22 cellular contexts compared by ENCODE assay signal in the genomic region with DNA sequence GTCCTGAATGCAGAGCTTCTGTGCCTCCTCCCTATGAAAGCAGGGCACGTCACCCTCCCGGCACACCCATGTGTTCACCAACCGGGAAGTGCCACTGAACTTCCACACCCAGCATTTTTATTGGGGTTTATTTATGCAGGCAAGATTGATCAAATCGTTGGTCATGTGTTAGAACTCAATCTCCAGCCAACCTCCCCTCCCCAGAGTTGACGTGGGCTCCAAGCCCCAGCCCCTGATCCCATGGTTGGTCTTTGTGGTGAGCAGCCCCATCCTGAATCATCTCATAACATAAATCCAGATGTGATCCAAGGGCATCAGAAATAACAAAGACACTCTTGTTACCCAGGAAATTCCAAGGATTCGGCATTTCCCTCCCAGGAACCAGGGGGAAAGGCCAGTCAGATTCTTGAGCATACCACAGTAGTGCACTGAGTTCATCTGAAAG.
DNase-seq lines count a peak whose midpoint lies in the region; ATAC-seq, FAIRE-seq and TF ChIP-seq lines count a peak whose summit lies in the region.
"Had no signal": no experiment of that assay in that cellular context is flagged by ENCODE, and none has a peak within 500 bp of the region (broad histone marks: within the 10 kb centered on the region; RNA-seq: fewer than 3 reads in every experiment).

No MANE protein-coding gene starts in this region.

- no peaks in the 10 kb centered on the region for H3K9me3 Mint-ChIP-seq in astrocyte (ENCODE audit: unreplicated experiment)
- H3K9me3 Mint-ChIP-seq: activated CD8-positive, alpha-beta T cell treated with anti-CD3 and anti-CD28 coated beads for 36 hours; activated T-helper 17 cell treated with anti-CD3 and anti-CD28 coated beads, Interleukin-2, amount 50 U/mL, for 72 hours; CD8-positive, alpha-beta T cell; immature natural killer cell; stimulated activated naive B cell treated with anti-CD40 and anti-IgM and Interleukin-4, amounts not matched to agents 10 μg/mL and 1 μg/mL and 100 μg/mL, for 72 hours had no signal

- ATAC-seq in foreskin keratinocyte (peak; percentile 71), aorta (ENCODE audit: low FRiP score) (no peak)
- ATAC-seq: activated CD8-positive, alpha-beta T cell treated with anti-CD3 and anti-CD28 coated beads for 36 hours; activated T-helper 17 cell treated with anti-CD3 and anti-CD28 coated beads, Interleukin-2, amount 50 U/mL, for 72 hours; CD8-positive, alpha-beta T cell; gastrocnemius medialis; stimulated activated naive B cell treated with anti-CD40 and anti-IgM and Interleukin-4, amounts not matched to agents 10 μg/mL and 1 μg/mL and 100 μg/mL, for 72 hours had no signal

- peak overlapping the region; percentile 38 for H3K27ac Mint-ChIP-seq in astrocyte (ENCODE audit: unreplicated experiment)
- H3K27ac Mint-ChIP-seq: activated CD8-positive, alpha-beta T cell treated with anti-CD3 and anti-CD28 coated beads for 36 hours; activated T-helper 17 cell treated with anti-CD3 and anti-CD28 coated beads, Interleukin-2, amount 50 U/mL, for 72 hours; CD8-positive, alpha-beta T cell; immature natural killer cell; stimulated activated naive B cell treated with anti-CD40 and anti-IgM and Interleukin-4, amounts not matched to agents 10 μg/mL and 1 μg/mL and 100 μg/mL, for 72 hours had no signal

- H2AFZ ChIP-seq in astrocyte (ENCODE audit: low read depth, low read length) (peak overlapping the region; percentile 3), smooth muscle cell (ENCODE audit: low read depth) (no peak overlapping the region)

- H3F3A ChIP-seq in smooth muscle cell (ENCODE audit: low read depth): peaks cover 19% of the 10 kb centered on the region

- H3K36me3 ChIP-seq in astrocyte (ENCODE audit: insufficient read depth, low read length) (no peaks in the 10 kb centered on the region), smooth muscle cell (ENCODE audit: low read depth) (no peaks in the 10 kb centered on the region), aorta (ENCODE audit: control insufficient read depth in 1 of 2, insufficient read depth in 2 of 2, low read length in 1 of 2) (no peaks in the 10 kb centered on the region)
- H3K36me3 ChIP-seq: gastrocnemius medialis, vagina had no signal

- H3K9me3 ChIP-seq in astrocyte (ENCODE audit: insufficient read depth, low read depth, low read length) (no peaks in the 10 kb centered on the region), smooth muscle cell (replicated peaks; ENCODE audit: low read depth) (no peaks in the 10 kb centered on the region), aorta (ENCODE audit: control insufficient read depth, low read length) (no peaks in the 10 kb centered on the region)
- H3K9me3 ChIP-seq: gastrocnemius medialis, SJCRH30, vagina had no signal

- H3K4me3 ChIP-seq in astrocyte (ENCODE audit: insufficient read depth, low read depth, low read length) (peak overlapping the region; percentile 31), smooth muscle cell (no peak overlapping the region), aorta (ENCODE audit: low read length in 2 of 2) (no peak overlapping the region)
- H3K4me3 ChIP-seq: gastrocnemius medialis, SJCRH30, vagina had no signal

- WGBS in smooth muscle cell (ENCODE audit: low lambda C conversion rate): 70% methylated on average over 6 of the region's 6 CpGs
- 83 to 88% methylated on average over 6 of the region's 6 CpGs for WGBS in aorta, 2 donors

- H3K4me2 ChIP-seq in astrocyte (ENCODE audit: low read length) (peak overlapping the region; percentile 80), smooth muscle cell (peak overlapping the region; percentile 57)
- H3K4me2 ChIP-seq: KMS-11 had no signal

- H3K36me3 Mint-ChIP-seq in astrocyte (ENCODE audit: low read depth, unreplicated experiment): peaks cover 10% of the 10 kb centered on the region
- H3K36me3 Mint-ChIP-seq: CD8-positive, alpha-beta T cell; immature natural killer cell had no signal

- intact Hi-C loops in aorta (cut with DNase I): no loop called here

- no peak overlapping the region for H3K4me3 Mint-ChIP-seq in astrocyte (ENCODE audit: unreplicated experiment)
- H3K4me3 Mint-ChIP-seq: activated CD8-positive, alpha-beta T cell treated with anti-CD3 and anti-CD28 coated beads for 36 hours; activated T-helper 17 cell treated with anti-CD3 and anti-CD28 coated beads, Interleukin-2, amount 50 U/mL, for 72 hours; CD8-positive, alpha-beta T cell; immature natural killer cell; stimulated activated naive B cell treated with anti-CD40 and anti-IgM and Interleukin-4, amounts not matched to agents 10 μg/mL and 1 μg/mL and 100 μg/mL, for 72 hours had no signal

- H3K4me1 ChIP-seq in astrocyte (ENCODE audit: insufficient read depth, low read length) (peaks cover 26% of the 10 kb centered on the region), foreskin keratinocyte (peaks cover 59% of the 10 kb centered on the region), smooth muscle cell (ENCODE audit: low read depth) (peaks cover 9% of the 10 kb centered on the region), aorta (ENCODE audit: control insufficient read depth in 1 of 2, insufficient read depth in 2 of 2, low read length in 2 of 2) (no peaks in the 10 kb centered on the region)
- H3K4me1 ChIP-seq: gastrocnemius medialis, SJCRH30 had no signal

- DNase-seq in H54 (ENCODE audit: insufficient read length, low spot score) (peak; percentile 53), astrocyte (ENCODE audit: low read depth) (peak; percentile 68), foreskin keratinocyte (peak; percentile 97 to 98), smooth muscle cell (lab: John Stamatoyannopoulos, UW; ENCODE audit: unreplicated experiment) (no peak), aorta (no peak), HEK293T (ENCODE audit: extremely low spot score) (no peak), inferior parietal cortex (ENCODE audit: extremely low spot score) (no peak)
- DNase-seq: activated CD8-positive, alpha-beta T cell treated with anti-CD3 and anti-CD28 coated beads for 36 hours; amygdala; CD8-positive, alpha-beta T cell; gastrocnemius medialis; immature natural killer cell; midbrain; NCI-H1436 treated with DMSO at 0.1 percent for 48 hours; NCI-H226; stimulated activated naive B cell treated with anti-CD40 and anti-IgM and Interleukin-4, amounts not matched to agents 10 μg/mL and 1 μg/mL and 100 μg/mL, for 72 hours had no signal

- TF ChIP-seq POLR2A in H54 (IDR thresholded peaks at IDR 0.05; ENCODE audit: low read depth, low read length): no peak

- POLR2A ChIA-PET in HEK293T (lab: Yijun Ruan, JAX): no interaction called here

- H3K27me3 Mint-ChIP-seq in astrocyte (ENCODE audit: low read depth, unreplicated experiment): no peaks in the 10 kb centered on the region
- H3K27me3 Mint-ChIP-seq: activated CD8-positive, alpha-beta T cell treated with anti-CD3 and anti-CD28 coated beads for 36 hours; stimulated activated naive B cell treated with anti-CD40 and anti-IgM and Interleukin-4, amounts not matched to agents 10 μg/mL and 1 μg/mL and 100 μg/mL, for 72 hours had no signal

- CTCF ChIA-PET in HEK293T (lab: Yijun Ruan, JAX): no interaction called here

- peak overlapping the region; percentile 82 for H3K27ac ChIP-seq in astrocyte (ENCODE audit: low read depth, low read length)
- H3K27ac ChIP-seq in foreskin keratinocyte: peak overlapping the region; percentile 99
- H3K27ac ChIP-seq in smooth muscle cell (ENCODE audit: low read depth): peak overlapping the region; percentile 72
- H3K27ac ChIP-seq in aorta (ENCODE audit: low read depth in 1 of 2, low read length in 2 of 2): no peak overlapping the region
- H3K27ac ChIP-seq: gastrocnemius medialis, KMS-11, SJCRH30, vagina had no signal

- H3K79me2 ChIP-seq in astrocyte (ENCODE audit: insufficient read depth, low read length): no peaks in the 10 kb centered on the region
- H3K79me2 ChIP-seq in smooth muscle cell (ENCODE audit: low read depth): peaks cover 26% of the 10 kb centered on the region

- no peak for TF ChIP-seq CTCF in astrocyte (IDR thresholded peaks at IDR 0.05; ENCODE audit: insufficient read depth, low read depth, low read length)
- TF ChIP-seq CTCF in foreskin keratinocyte (conservative IDR thresholded peaks at IDR 0.05): no peak
- TF ChIP-seq CTCF in smooth muscle cell (IDR thresholded peaks at IDR 0.05; ENCODE audit: borderline replicate concordance, insufficient read depth, poor library complexity, severe bottlenecking): no peak

- H4K20me1 ChIP-seq in astrocyte (ENCODE audit: insufficient read depth, low read length) (no peaks in the 10 kb centered on the region), smooth muscle cell (ENCODE audit: low read depth) (peaks cover 33% of the 10 kb centered on the region)

- peaks cover 22% of the 10 kb centered on the region for H3K4me1 Mint-ChIP-seq in astrocyte (ENCODE audit: low read depth, unreplicated experiment)
- H3K4me1 Mint-ChIP-seq: activated T-helper 17 cell treated with anti-CD3 and anti-CD28 coated beads, Interleukin-2, amount 50 U/mL, for 72 hours; immature natural killer cell; stimulated activated naive B cell treated with anti-CD40 and anti-IgM and Interleukin-4, amounts not matched to agents 10 μg/mL and 1 μg/mL and 100 μg/mL, for 72 hours had no signal

- peak overlapping the region; percentile 59 for H3K9ac ChIP-seq in astrocyte (ENCODE audit: low read length)
- no peak overlapping the region for H3K9ac ChIP-seq in smooth muscle cell (ENCODE audit: low read depth)
- H3K9ac ChIP-seq: KMS-11 had no signal

- no peaks in the 10 kb centered on the region for H3K27me3 ChIP-seq in astrocyte (ENCODE audit: insufficient read depth, low read length)
- no peaks in the 10 kb centered on the region for H3K27me3 ChIP-seq in foreskin keratinocyte
- no peaks in the 10 kb centered on the region for H3K27me3 ChIP-seq in smooth muscle cell (ENCODE audit: low read depth)
- no peaks in the 10 kb centered on the region for H3K27me3 ChIP-seq in aorta (ENCODE audit: control insufficient read depth in 1 of 2, insufficient read depth in 2 of 2, low read length in 1 of 2)
- H3K27me3 ChIP-seq: gastrocnemius medialis, SJCRH30, vagina had no signal

- peak; percentile 76 for FAIRE-seq in H54 (lab: Jason Lieb, UNC)
- FAIRE-seq in astrocyte (lab: Jason Lieb, UNC): no peak
- FAIRE-seq: GM12892, TTC549 had no signal

TF ChIP-seq in HEK293T, 16 proteins besides CTCF, POLR2A, EP300 and RAD21 (continues in another document):
- TF ChIP-seq ARNT (IDR thresholded peaks at IDR 0.05) (no peak), SP1 (IDR thresholded peaks at IDR 0.05) (no peak), HDGF (IDR thresholded peaks at IDR 0.05; ENCODE audit: borderline replicate concordance) (no peak), L3MBTL2 (conservative IDR thresholded peaks at IDR 0.05) (no peak), BHLHE40 (IDR thresholded peaks at IDR 0.05; ENCODE audit: borderline replicate concordance) (no peak), FOXA1 (IDR thresholded peaks at IDR 0.05) (no peak), TARDBP (IDR thresholded peaks at IDR 0.05) (no peak), FOXM1 (IDR thresholded peaks at IDR 0.05; ENCODE audit: borderline replicate concordance) (no peak), FOXK2 (IDR thresholded peaks at IDR 0.05) (no peak), LEF1 (IDR thresholded peaks at IDR 0.05; ENCODE audit: borderline replicate concordance) (no peak), CTBP1 (IDR thresholded peaks at IDR 0.05; ENCODE audit: borderline replicate concordance) (no peak), ELF4 (IDR thresholded peaks at IDR 0.05) (no peak), SUZ12 (IDR thresholded peaks at IDR 0.05) (no peak)

Comparison
In these comparisons a context has a peak if more than half of its experiments do, and no peak if none do; other contexts are left out.
1. DNase-seq: peak in H54 (single experiment), astrocyte (single experiment) and foreskin keratinocyte (2 of 2); none in smooth muscle cell (single experiment), aorta (0 of 2), HEK293T (single experiment) and inferior parietal cortex (single experiment).
2. H3K27ac ChIP-seq: peak in astrocyte (single experiment), foreskin keratinocyte (single experiment) and smooth muscle cell (single experiment); none in aorta (0 of 2).